22 cellular contexts compared by ENCODE assay signal in genomic region chr15:32105258-32106248, GRCh38.
"Had no signal": no experiment of that assay in that cellular context is flagged by ENCODE, and none has a peak within 500 bp of the region (broad histone marks: within the 10 kb centered on the region; RNA-seq: fewer than 3 reads in every experiment).

No MANE protein-coding gene starts in this region.

- H3K36me3 Mint-ChIP-seq: activated naive CD4-positive, alpha-beta T cell treated with anti-CD3 and anti-CD28 coated beads, Interleukin-2, amount 50 U/mL, for 24 hours; memory B cell; natural killer cell had no signal

- H3K4me3 Mint-ChIP-seq: activated CD4-positive, alpha-beta memory T cell treated with anti-CD3 and anti-CD28 coated beads, Interleukin-2, amount 10 ng/mL, durations not matched to agents 7 days and 5 days; activated naive CD4-positive, alpha-beta T cell treated with anti-CD3 and anti-CD28 coated beads, Interleukin-2, amount 50 U/mL, for 24 hours; activated T-cell treated with anti-CD3 and anti-CD28 coated beads, Interleukin-2, amount 50 U/mL, for 24 hours; brain; central memory CD8-positive, alpha-beta T cell; memory B cell; natural killer cell had no signal

- DNase-seq: activated CD4-positive, alpha-beta memory T cell treated with anti-CD3 and anti-CD28 coated beads, Interleukin-2, amount 10 ng/mL, durations not matched to agents 7 days and 5 days; activated effector memory CD4-positive, alpha-beta T cell treated with Interleukin-2 at 50 U/mL for 16 hours; activated T-cell treated with anti-CD3 and anti-CD28 coated beads, Interleukin-2, amount 50 U/mL, for 24 hours; amniotic stem cell; foreskin fibroblast; natural killer cell; retina; stimulated activated CD4-positive, alpha-beta T cell treated with anti-CD3 and anti-CD28 coated beads, Interleukin-15, amount 100 ng/mL, for 24 hours; stimulated activated CD4-positive, alpha-beta T cell treated with anti-CD3 and anti-CD28 coated beads, Interleukin-4, amount 100 ng/mL, for 4 hours; stimulated activated CD8-positive, alpha-beta memory T cell treated with anti-CD3 and anti-CD28 coated beads, Interleukin-4, amount 100 ng/mL, for 48 hours; stimulated activated naive CD4-positive, alpha-beta T cell treated with Interleukin-2 at 50 U/mL for 16 hours; T-helper 1 cell; T1000; transverse colon had no signal

- H3K27me3 ChIP-seq: transverse colon had no signal

- ATAC-seq: left lobe of liver, natural killer cell had no signal

- H3K9me3 Mint-ChIP-seq: activated CD4-positive, alpha-beta memory T cell treated with anti-CD3 and anti-CD28 coated beads, Interleukin-2, amount 10 ng/mL, durations not matched to agents 7 days and 5 days; activated naive CD4-positive, alpha-beta T cell treated with anti-CD3 and anti-CD28 coated beads, Interleukin-2, amount 50 U/mL, for 24 hours; activated T-cell treated with anti-CD3 and anti-CD28 coated beads, Interleukin-2, amount 50 U/mL, for 24 hours; central memory CD8-positive, alpha-beta T cell; memory B cell; natural killer cell had no signal

- H3K4me3 ChIP-seq: coronary artery, transverse colon had no signal

- H3K36me3 ChIP-seq: neutrophil, transverse colon had no signal

- H3K9me3 ChIP-seq: neutrophil, transverse colon had no signal

- H3K27ac Mint-ChIP-seq: activated CD4-positive, alpha-beta memory T cell treated with anti-CD3 and anti-CD28 coated beads, Interleukin-2, amount 10 ng/mL, durations not matched to agents 7 days and 5 days; activated naive CD4-positive, alpha-beta T cell treated with anti-CD3 and anti-CD28 coated beads, Interleukin-2, amount 50 U/mL, for 24 hours; activated T-cell treated with anti-CD3 and anti-CD28 coated beads, Interleukin-2, amount 50 U/mL, for 24 hours; memory B cell had no signal

- H3K27ac ChIP-seq: coronary artery, neutrophil, transverse colon, VCaP had no signal

- H3K4me1 Mint-ChIP-seq: activated naive CD4-positive, alpha-beta T cell treated with anti-CD3 and anti-CD28 coated beads, Interleukin-2, amount 50 U/mL, for 24 hours; central memory CD8-positive, alpha-beta T cell; memory B cell had no signal

- H3K27me3 Mint-ChIP-seq: brain had no signal
